ENCODE assay signal across 1 cellular context in genomic region chr2:218389333-218390150, GRCh38.
TF ChIP-seq lines count a peak whose summit lies in the region.

No MANE protein-coding gene starts in this region.

TF ChIP-seq in HepG2, 621 proteins besides CTCF, POLR2A, EP300 and RAD21 (continued from another document and continues in another):
- TF ChIP-seq ZBTB1 (CRISPR knock-in tag; IDR thresholded peaks at IDR 0.05; ENCODE audit: borderline replicate concordance) (no peak), IKZF4 (CRISPR knock-in tag; IDR thresholded peaks at IDR 0.05; ENCODE audit: borderline replicate concordance, low read depth, not compliant biosample characterization) (no peak), ZNF713 (CRISPR knock-in tag; IDR thresholded peaks at IDR 0.05) (no peak), ZNF232 (CRISPR knock-in tag; IDR thresholded peaks at IDR 0.05; ENCODE audit: borderline replicate concordance) (no peak), ZNF362 (CRISPR knock-in tag; IDR thresholded peaks at IDR 0.05; ENCODE audit: borderline replicate concordance) (no peak), ZKSCAN5 (CRISPR knock-in tag; IDR thresholded peaks at IDR 0.05) (no peak), ZFAT (CRISPR knock-in tag; conservative IDR thresholded peaks at IDR 0.05) (no peak), KMT2B (CRISPR knock-in tag; IDR thresholded peaks at IDR 0.05) (no peak), ZNF776 (CRISPR knock-in tag; IDR thresholded peaks at IDR 0.05) (0 out of 2 replicates have a peak, but pooled peaks have one; percentile 2), SOX5 (CRISPR knock-in tag; IDR thresholded peaks at IDR 0.05; ENCODE audit: borderline replicate concordance) (peak; percentile 47), ZNF350 (CRISPR knock-in tag; IDR thresholded peaks at IDR 0.05; ENCODE audit: borderline replicate concordance, low read depth) (peak; percentile 39; the same call in 1 of the 2 replicates), TCF7 (IDR thresholded peaks at IDR 0.05; ENCODE audit: low read depth) (peak; percentile 88), ZNF556 (CRISPR knock-in tag; IDR thresholded peaks at IDR 0.05; ENCODE audit: borderline replicate concordance) (no peak), WIZ (CRISPR knock-in tag; IDR thresholded peaks at IDR 0.05) (no peak), PAWR (CRISPR knock-in tag; IDR thresholded peaks at IDR 0.05; ENCODE audit: borderline replicate concordance) (no peak), YEATS2 (CRISPR knock-in tag; IDR thresholded peaks at IDR 0.05; ENCODE audit: borderline replicate concordance) (0 out of 2 replicates have a peak, but pooled peaks have one; percentile 46), PHB2 (IDR thresholded peaks at IDR 0.05; ENCODE audit: partially characterized antibody) (no peak), ZNF614 (CRISPR knock-in tag; IDR thresholded peaks at IDR 0.05; ENCODE audit: borderline replicate concordance) (no peak), NFE2L1 (CRISPR knock-in tag; IDR thresholded peaks at IDR 0.05; ENCODE audit: borderline replicate concordance) (no peak), SRF (IDR thresholded peaks at IDR 0.05; ENCODE audit: low read depth, low read length) (no peak), ZNF274 (CRISPR knock-in tag; IDR thresholded peaks at IDR 0.05) (peak; percentile 67; the same call in 1 of the 2 replicates), REL (CRISPR knock-in tag; conservative IDR thresholded peaks at IDR 0.05) (no peak), HOXA3 (CRISPR knock-in tag; IDR thresholded peaks at IDR 0.05) (peak; percentile 67; the same call in 1 of the 2 replicates), PCBP1 (IDR thresholded peaks at IDR 0.05; ENCODE audit: borderline replicate concordance, low read depth, low read length) (no peak), ZNF784 (CRISPR knock-in tag; IDR thresholded peaks at IDR 0.05; ENCODE audit: borderline replicate concordance) (no peak), GLI4 (CRISPR knock-in tag; IDR thresholded peaks at IDR 0.05; ENCODE audit: borderline replicate concordance) (no peak), ZNF576 (CRISPR knock-in tag; IDR thresholded peaks at IDR 0.05) (no peak), MLLT10 (CRISPR knock-in tag; IDR thresholded peaks at IDR 0.05) (no peak), NR2F2 (IDR thresholded peaks at IDR 0.05; ENCODE audit: borderline replicate concordance, low read depth) (no peak), UBTF (CRISPR knock-in tag; IDR thresholded peaks at IDR 0.05) (no peak), ZNF563 (CRISPR knock-in tag; IDR thresholded peaks at IDR 0.05) (peak; percentile 59; the same call in 1 of the 2 replicates), KLF11 (CRISPR knock-in tag; IDR thresholded peaks at IDR 0.05) (0 out of 2 replicates have a peak, but pooled peaks have one; percentile 39), HCFC1 (IDR thresholded peaks at IDR 0.05; ENCODE audit: low read depth, low read length) (no peak), ATF7 (IDR thresholded peaks at IDR 0.05) (no peak), ATF7 (CRISPR knock-in tag; IDR thresholded peaks at IDR 0.05) (no peak), HDAC2 (CRISPR knock-in tag; IDR thresholded peaks at IDR 0.05) (0 out of 2 replicates have a peak, but pooled peaks have one; percentile 24), ZMYM2 (CRISPR knock-in tag; IDR thresholded peaks at IDR 0.05) (no peak), ZNF775 (CRISPR knock-in tag; IDR thresholded peaks at IDR 0.05; ENCODE audit: borderline replicate concordance) (no peak), YY1 (IDR thresholded peaks at IDR 0.05; ENCODE audit: insufficient read depth, insufficient replicate concordance, low read depth, low read length) (peak; percentile 77), ASH2L (IDR thresholded peaks at IDR 0.05; ENCODE audit: insufficient read length, low read depth, low read length) (no peak)
- TF ChIP-seq, protein P1, sequence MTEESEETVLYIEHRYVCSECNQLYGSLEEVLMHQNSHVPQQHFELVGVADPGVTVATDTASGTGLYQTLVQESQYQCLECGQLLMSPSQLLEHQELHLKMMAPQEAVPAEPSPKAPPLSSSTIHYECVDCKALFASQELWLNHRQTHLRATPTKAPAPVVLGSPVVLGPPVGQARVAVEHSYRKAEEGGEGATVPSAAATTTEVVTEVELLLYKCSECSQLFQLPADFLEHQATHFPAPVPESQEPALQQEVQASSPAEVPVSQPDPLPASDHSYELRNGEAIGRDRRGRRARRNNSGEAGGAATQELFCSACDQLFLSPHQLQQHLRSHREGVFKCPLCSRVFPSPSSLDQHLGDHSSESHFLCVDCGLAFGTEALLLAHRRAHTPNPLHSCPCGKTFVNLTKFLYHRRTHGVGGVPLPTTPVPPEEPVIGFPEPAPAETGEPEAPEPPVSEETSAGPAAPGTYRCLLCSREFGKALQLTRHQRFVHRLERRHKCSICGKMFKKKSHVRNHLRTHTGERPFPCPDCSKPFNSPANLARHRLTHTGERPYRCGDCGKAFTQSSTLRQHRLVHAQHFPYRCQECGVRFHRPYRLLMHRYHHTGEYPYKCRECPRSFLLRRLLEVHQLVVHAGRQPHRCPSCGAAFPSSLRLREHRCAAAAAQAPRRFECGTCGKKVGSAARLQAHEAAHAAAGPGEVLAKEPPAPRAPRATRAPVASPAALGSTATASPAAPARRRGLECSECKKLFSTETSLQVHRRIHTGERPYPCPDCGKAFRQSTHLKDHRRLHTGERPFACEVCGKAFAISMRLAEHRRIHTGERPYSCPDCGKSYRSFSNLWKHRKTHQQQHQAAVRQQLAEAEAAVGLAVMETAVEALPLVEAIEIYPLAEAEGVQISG (CRISPR knock-in tag; IDR thresholded peaks at IDR 0.05): peak; percentile 11; the same call in 1 of the 2 replicates
- TF ChIP-seq, protein P2, sequence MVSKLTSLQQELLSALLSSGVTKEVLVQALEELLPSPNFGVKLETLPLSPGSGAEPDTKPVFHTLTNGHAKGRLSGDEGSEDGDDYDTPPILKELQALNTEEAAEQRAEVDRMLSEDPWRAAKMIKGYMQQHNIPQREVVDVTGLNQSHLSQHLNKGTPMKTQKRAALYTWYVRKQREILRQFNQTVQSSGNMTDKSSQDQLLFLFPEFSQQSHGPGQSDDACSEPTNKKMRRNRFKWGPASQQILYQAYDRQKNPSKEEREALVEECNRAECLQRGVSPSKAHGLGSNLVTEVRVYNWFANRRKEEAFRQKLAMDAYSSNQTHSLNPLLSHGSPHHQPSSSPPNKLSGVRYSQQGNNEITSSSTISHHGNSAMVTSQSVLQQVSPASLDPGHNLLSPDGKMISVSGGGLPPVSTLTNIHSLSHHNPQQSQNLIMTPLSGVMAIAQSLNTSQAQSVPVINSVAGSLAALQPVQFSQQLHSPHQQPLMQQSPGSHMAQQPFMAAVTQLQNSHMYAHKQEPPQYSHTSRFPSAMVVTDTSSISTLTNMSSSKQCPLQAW (CRISPR knock-in tag; IDR thresholded peaks at IDR 0.05): no peak
- TF ChIP-seq, protein P3, sequence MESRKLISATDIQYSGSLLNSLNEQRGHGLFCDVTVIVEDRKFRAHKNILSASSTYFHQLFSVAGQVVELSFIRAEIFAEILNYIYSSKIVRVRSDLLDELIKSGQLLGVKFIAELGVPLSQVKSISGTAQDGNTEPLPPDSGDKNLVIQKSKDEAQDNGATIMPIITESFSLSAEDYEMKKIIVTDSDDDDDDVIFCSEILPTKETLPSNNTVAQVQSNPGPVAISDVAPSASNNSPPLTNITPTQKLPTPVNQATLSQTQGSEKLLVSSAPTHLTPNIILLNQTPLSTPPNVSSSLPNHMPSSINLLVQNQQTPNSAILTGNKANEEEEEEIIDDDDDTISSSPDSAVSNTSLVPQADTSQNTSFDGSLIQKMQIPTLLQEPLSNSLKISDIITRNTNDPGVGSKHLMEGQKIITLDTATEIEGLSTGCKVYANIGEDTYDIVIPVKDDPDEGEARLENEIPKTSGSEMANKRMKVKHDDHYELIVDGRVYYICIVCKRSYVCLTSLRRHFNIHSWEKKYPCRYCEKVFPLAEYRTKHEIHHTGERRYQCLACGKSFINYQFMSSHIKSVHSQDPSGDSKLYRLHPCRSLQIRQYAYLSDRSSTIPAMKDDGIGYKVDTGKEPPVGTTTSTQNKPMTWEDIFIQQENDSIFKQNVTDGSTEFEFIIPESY (CRISPR knock-in tag; IDR thresholded peaks at IDR 0.05): 0 out of 2 replicates have a peak, but pooled peaks have one; percentile 9
- TF ChIP-seq, protein P4, sequence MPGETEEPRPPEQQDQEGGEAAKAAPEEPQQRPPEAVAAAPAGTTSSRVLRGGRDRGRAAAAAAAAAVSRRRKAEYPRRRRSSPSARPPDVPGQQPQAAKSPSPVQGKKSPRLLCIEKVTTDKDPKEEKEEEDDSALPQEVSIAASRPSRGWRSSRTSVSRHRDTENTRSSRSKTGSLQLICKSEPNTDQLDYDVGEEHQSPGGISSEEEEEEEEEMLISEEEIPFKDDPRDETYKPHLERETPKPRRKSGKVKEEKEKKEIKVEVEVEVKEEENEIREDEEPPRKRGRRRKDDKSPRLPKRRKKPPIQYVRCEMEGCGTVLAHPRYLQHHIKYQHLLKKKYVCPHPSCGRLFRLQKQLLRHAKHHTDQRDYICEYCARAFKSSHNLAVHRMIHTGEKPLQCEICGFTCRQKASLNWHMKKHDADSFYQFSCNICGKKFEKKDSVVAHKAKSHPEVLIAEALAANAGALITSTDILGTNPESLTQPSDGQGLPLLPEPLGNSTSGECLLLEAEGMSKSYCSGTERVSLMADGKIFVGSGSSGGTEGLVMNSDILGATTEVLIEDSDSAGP (CRISPR knock-in tag; IDR thresholded peaks at IDR 0.05; ENCODE audit: borderline replicate concordance): peak; percentile 73; the same call in 1 of the 2 replicates
